Comparison of ENCODE assay signal across 8 cellular contexts in the genomic region with DNA sequence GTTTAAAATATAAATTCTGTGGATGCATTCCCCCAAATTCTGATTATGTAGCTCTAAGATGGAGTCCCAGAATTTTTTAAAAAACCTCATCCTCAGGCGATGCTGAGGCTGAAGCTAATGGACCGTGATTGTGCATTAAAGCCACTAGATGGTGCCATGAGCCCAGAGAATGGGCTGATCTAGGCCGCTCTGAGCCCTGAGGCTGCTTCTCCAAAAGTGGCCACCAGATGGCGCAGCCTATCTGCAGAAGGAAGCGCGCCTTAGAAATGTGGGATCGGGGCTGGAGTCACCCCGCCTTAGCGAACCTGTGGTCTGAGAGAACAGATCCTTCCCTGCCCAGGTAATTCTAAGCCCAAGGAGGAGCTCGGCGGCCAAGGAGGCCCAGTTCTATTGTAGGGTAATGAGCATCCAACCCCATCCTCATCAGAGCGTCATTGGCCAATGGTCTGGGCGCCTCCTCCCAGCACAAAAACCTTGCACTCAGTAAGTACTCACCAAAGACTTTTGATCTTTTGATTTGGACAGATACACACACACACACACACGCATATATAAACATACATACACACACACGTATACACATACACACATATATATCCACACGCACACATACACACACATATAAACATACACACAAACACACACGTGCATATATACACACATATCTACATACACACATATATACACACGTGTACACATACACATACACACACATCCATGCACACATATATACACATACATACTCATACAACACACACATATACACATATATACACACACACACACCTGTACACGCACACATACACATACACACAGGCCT. TPM values are rescaled to one million over a fixed set of nuclear protein-coding genes. Genes with fewer than 3 reads are reported as not detected.
DNase-seq lines count a peak whose midpoint lies in the region; ATAC-seq and TF ChIP-seq lines count a peak whose summit lies in the region.

No MANE protein-coding gene starts in this region.

- intact Hi-C loops in PC-3 (cut with micrococcal nuclease) (loop anchor here (5.0 to 10.0 kb wide), 2 partner anchors 377 to 1690 kb away; no protein-coding TSS in a partner anchor), stomach (cut with DNase I; ENCODE audit: low total_unique reads) (loop anchor here (5.0 kb wide), 1 partner anchor 77 kb away; no protein-coding TSS in a partner anchor)

- H3K27ac ChIP-seq in DOHH2 (ENCODE audit: low read depth, low read length) (no peak overlapping the region), PC-3 (ENCODE audit: low read length) (no peak overlapping the region), stomach (no peak overlapping the region)

- POLR2A ChIA-PET in PC-3 (lab: Charles Lee; ENCODE audit: unreplicated experiment), result no interaction called here

- DNase-seq in HUDEP-2 (lab: John Stamatoyannopoulos, UW; ENCODE audit: unreplicated experiment in 76 of 76), result peak in 72 of 76 experiments; percentile 2 to 84 (median 65)
- peak; percentile 86 for DNase-seq in PC-3
- peak; percentile 84 for DNase-seq in activated T-cell treated with anti-CD3 and anti-CD28 coated beads, Interleukin-2, amount 50 U/mL, for 1 hour
- peak; percentile 81 for DNase-seq in fibroblast of mammary gland (ENCODE audit: low read depth)
- peak; percentile 96 for DNase-seq in neural crest cell (ENCODE audit: low read depth, low spot score)
- peak; percentile 94 for DNase-seq in stomach

- no peak for TF ChIP-seq POLR2A in stomach (IDR thresholded peaks at IDR 0.05)

- no peaks in the 10 kb centered on the region for H3K27me3 Mint-ChIP-seq in neural crest cell (ENCODE audit: low read depth)

- H4K20me1 ChIP-seq in DOHH2 (ENCODE audit: control insufficient read depth, insufficient read depth, low read depth, low read length) (no peaks in the 10 kb centered on the region), PC-3 (ENCODE audit: low read length) (no peaks in the 10 kb centered on the region)

- no peak overlapping the region for H2AFZ ChIP-seq in PC-3 (ENCODE audit: low read length)

- H3K4me2 ChIP-seq in DOHH2 (ENCODE audit: low read length) (no peak overlapping the region), PC-3 (ENCODE audit: low read length) (peak overlapping the region; percentile 58)

- H3K27me3 ChIP-seq in DOHH2 (ENCODE audit: control insufficient read depth, low read length), result no peaks in the 10 kb centered on the region
- no peaks in the 10 kb centered on the region for H3K27me3 ChIP-seq in PC-3 (ENCODE audit: low read length)
- no peaks in the 10 kb centered on the region for H3K27me3 ChIP-seq in stomach

- H3K36me3 ChIP-seq in DOHH2 (ENCODE audit: control insufficient read depth, low read length) (no peaks in the 10 kb centered on the region), PC-3 (ENCODE audit: low read depth, low read length) (peaks cover 2% of the 10 kb centered on the region; the same call in 1 of the 2 replicates), stomach (no peaks in the 10 kb centered on the region)

- CTCF ChIA-PET in PC-3 (lab: Charles Lee), result interaction anchor here (0.5 to 1.0 kb wide), 4 partner anchors 79 to 1912 kb away, joined by 3 to 4 read pairs (median 3); no protein-coding TSS in a partner anchor

- TF ChIP-seq CTCF in DOHH2 (IDR thresholded peaks at IDR 0.05; ENCODE audit: low read depth, low read length, poor library complexity, severe bottlenecking) (peak; percentile 99), PC-3 (conservative IDR thresholded peaks at IDR 0.05; ENCODE audit: low read depth, low read length) (peak; percentile 98), fibroblast of mammary gland (conservative IDR thresholded peaks at IDR 0.05; ENCODE audit: control insufficient read depth, insufficient read depth, low read depth, low read length) (peak; percentile 99), neural crest cell (conservative IDR thresholded peaks at IDR 0.05) (peak; percentile 100), stomach (IDR thresholded peaks at IDR 0.05) (peak in 6 of 7 experiments; percentile 56 to 100 (median 99))

- ATAC-seq in GM21529 (IDR thresholded peaks at IDR 0.05; ENCODE audit: unreplicated experiment) (peak; percentile 97), PC-3 (peak; percentile 93)

- no peaks in the 10 kb centered on the region for H3K9me3 Mint-ChIP-seq in neural crest cell

- no peak overlapping the region for H3K9ac ChIP-seq in PC-3 (ENCODE audit: low read length)

- H3K4me3 ChIP-seq in DOHH2 (ENCODE audit: low read length), result no peak overlapping the region
- H3K4me3 ChIP-seq in PC-3 (ENCODE audit: low read length), result no peak overlapping the region
- H3K4me3 ChIP-seq in fibroblast of mammary gland (ENCODE audit: control insufficient read depth, low read depth, low read length), result no peak overlapping the region
- no peak overlapping the region for H3K4me3 ChIP-seq in stomach

- BruUV-seq in PC-3 (replicated peaks; lab: Mats Ljungman, UMichigan), result no TSS peak

- H3K4me1 ChIP-seq in DOHH2 (ENCODE audit: control insufficient read depth, low read length), result no peaks in the 10 kb centered on the region
- H3K4me1 ChIP-seq in PC-3 (ENCODE audit: insufficient read depth, low read length), result peaks cover 1% of the 10 kb centered on the region; the same call in 1 of the 2 replicates
- H3K4me1 ChIP-seq in stomach, result peaks cover 0 to 5% (median 2%) of the 10 kb centered on the region in 4 donors

- 31 to 34% (median 32%) methylated on average over 18 to 19 of the region's 19 CpGs for WGBS in stomach, 5 donors

- H3F3A ChIP-seq in DOHH2 (ENCODE audit: control insufficient read depth, insufficient read depth) (no peaks in the 10 kb centered on the region), PC-3 (ENCODE audit: low read length, unreplicated experiment) (no peaks in the 10 kb centered on the region)

- no peak overlapping the region for H3K4me3 Mint-ChIP-seq in neural crest cell

- TF ChIP-seq EP300 in stomach (IDR thresholded peaks at IDR 0.05), result no peak

- H3K9me3 ChIP-seq in DOHH2 (ENCODE audit: control insufficient read depth, insufficient read depth, low read length), result no peaks in the 10 kb centered on the region
- no peaks in the 10 kb centered on the region for H3K9me3 ChIP-seq in PC-3 (ENCODE audit: low read length)
- no peaks in the 10 kb centered on the region for H3K9me3 ChIP-seq in stomach

- H3K36me3 Mint-ChIP-seq in neural crest cell (ENCODE audit: low read depth), result no peaks in the 10 kb centered on the region

- no peak overlapping the region for H3K27ac Mint-ChIP-seq in neural crest cell (ENCODE audit: unreplicated experiment)

- H3K9me2 ChIP-seq in DOHH2 (replicated peaks; ENCODE audit: control insufficient read depth, low read length) (no peaks in the 10 kb centered on the region), PC-3 (replicated peaks; ENCODE audit: low read length) (no peaks in the 10 kb centered on the region)

- peaks cover 5% of the 10 kb centered on the region for H3K4me1 Mint-ChIP-seq in neural crest cell

- H3K79me2 ChIP-seq in DOHH2 (ENCODE audit: control insufficient read depth, low read length) (no peaks in the 10 kb centered on the region), PC-3 (ENCODE audit: low read length) (no peaks in the 10 kb centered on the region)

RNA-seq across cellular contexts. Expression of a gene that starts 13.7 kb away (rescaled TPM):
- 0.75 TPM in 1 of 2 replicates, not detected in the other for total RNA-seq in PC-3 (2014; rRNA removed)
- total RNA-seq in neural crest cell, result 138 and 153 TPM in 2 replicates
- total RNA-seq in stomach, result 100 to 1,000 TPM in 4 of 5 donors, 10 to 100 TPM in 1; 67.9 to 206 (median 142) TPM
- 10 to 100 TPM; 17.7 to 67.9 (median 39.6) TPM for polyA plus RNA-seq in stomach

RNA-seq across cellular contexts. Expression of a gene that starts 43.6 kb away (rescaled TPM):
- total RNA-seq in PC-3 (2014; rRNA removed) (8.0 and 15.0 TPM in 2 replicates), neural crest cell (7.2 and 7.9 TPM in 2 replicates), stomach (10 to 100 TPM in 3 of 5 donors, 1 to 10 TPM in 1, not detected in 1; 1.4 to 36.2 (median 13.1) TPM)
- 1 to 10 TPM; 3.7 to 6.6 (median 6.5) TPM for polyA plus RNA-seq in stomach

Comparison
In these comparisons a context has a peak if more than half of its experiments do, and no peak if none do; other contexts are left out.
1. RNA of a gene that starts 13.7 kb away (total RNA-seq): 138 to 153 TPM in neural crest cell and 67.9 to 206 TPM in stomach; 0.75 TPM in PC-3; every median in the first group is over 10 times any median in the second.
2. Peak in every context shown above with its lines, with median percentiles within 50 percentile points of each other: CTCF ChIP-seq and DNase-seq.